Comparison of ENCODE assay signal across 6 cellular contexts in the genomic region with DNA sequence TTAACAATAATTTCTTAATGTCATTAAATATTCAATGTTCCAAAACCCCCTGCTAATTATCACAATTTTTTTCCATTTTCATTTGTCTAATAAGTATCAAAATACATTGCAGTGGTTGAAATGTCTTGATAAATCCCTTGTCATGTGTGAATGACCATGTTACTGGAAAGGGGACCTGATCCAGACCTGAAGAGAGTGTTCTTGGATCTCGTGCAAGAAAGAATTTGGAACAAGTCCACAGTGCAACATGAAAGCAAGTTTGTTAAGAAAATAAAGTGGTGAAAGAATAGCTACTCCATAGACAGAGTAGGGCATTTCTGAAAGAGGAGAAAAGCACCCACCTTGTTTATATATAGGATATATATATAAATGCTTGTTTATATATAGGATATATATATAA. TPM values are rescaled to one million over a fixed set of nuclear protein-coding genes. Genes with fewer than 3 reads are reported as not detected.
"Had no signal": no experiment of that assay in that cellular context is flagged by ENCODE, and none has a peak within 500 bp of the region (broad histone marks: within the 10 kb centered on the region; RNA-seq: fewer than 3 reads in every experiment).

No MANE protein-coding gene starts in this region.

- H3K27ac Mint-ChIP-seq: IgD-negative memory B cell had no signal

- ATAC-seq: HepG2, K562 had no signal

- DNase-seq: IMR-90 had no signal

- H3K36me3 Mint-ChIP-seq: IgD-negative memory B cell had no signal

- H3K4me3 ChIP-seq: K562 had no signal

- H3K4me3 Mint-ChIP-seq: IgD-negative memory B cell had no signal

- H3K4me1 Mint-ChIP-seq: IgD-negative memory B cell had no signal

- H3K27ac ChIP-seq: HL-60 had no signal

RNA-seq across cellular contexts. Expression of a gene that starts 55.7 kb away (rescaled TPM):
- total RNA-seq: HT1080 had no signal
- polyA plus RNA-seq: IMR-90 had no signal

RNA-seq across cellular contexts. Expression of a gene that starts 55.8 kb away (rescaled TPM):
- total RNA-seq: HT1080 had no signal
